Comparison of ENCODE assay signal across 10 cellular contexts in the genomic region with DNA sequence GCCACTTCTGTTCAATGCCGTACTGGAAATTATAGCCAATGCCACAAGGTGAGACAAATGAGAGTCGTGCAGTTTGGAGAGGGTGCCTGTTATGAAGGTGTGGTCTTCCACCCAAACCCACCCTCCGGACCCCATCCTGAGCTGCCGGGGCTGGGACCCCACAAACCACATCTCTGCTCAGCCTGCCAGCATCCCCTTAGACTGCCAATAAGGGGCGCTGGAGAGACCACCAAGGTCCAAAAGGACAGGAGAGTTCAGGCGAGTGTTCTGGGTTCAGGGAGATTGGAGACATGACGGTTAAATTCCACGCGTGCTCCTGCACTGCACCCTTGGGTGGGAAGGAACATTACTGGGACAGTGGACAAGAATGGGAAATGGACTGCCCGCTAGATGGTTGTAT. TPM values are rescaled to one million over a fixed set of nuclear protein-coding genes. Genes with fewer than 3 reads are reported as not detected.
A peak's percentile ranks its signal among the peaks of the same experiment; 100 is the strongest.
DNase-seq lines count a peak whose midpoint lies in the region; ATAC-seq and TF ChIP-seq lines count a peak whose summit lies in the region.
"Had no signal": no experiment of that assay in that cellular context is flagged by ENCODE, and none has a peak within 500 bp of the region (broad histone marks: within the 10 kb centered on the region; RNA-seq: fewer than 3 reads in every experiment).

No MANE protein-coding gene starts in this region.

- no peak for DNase-seq in HFF-Myc (ENCODE audit: extremely low read depth, low read depth)
- DNase-seq in astrocyte of the cerebellum (ENCODE audit: low read depth), result no peak
- peak; percentile 57 for DNase-seq in iPS-NIHi11 (ENCODE audit: low spot score)
- DNase-seq in suprapubic skin (ENCODE audit: low spot score in 2 of 2), result no peak
- no peak for DNase-seq in KG1 (lab: John Stamatoyannopoulos, UW)
- DNase-seq: activated CD4-positive, alpha-beta T cell treated with anti-CD3 and anti-CD28 coated beads, Interleukin-2, amount 50 U/mL, for 1 hour; NCI-H226; T-helper 17 cell had no signal

- H3K9me3 ChIP-seq in suprapubic skin, result no peaks in the 10 kb centered on the region

- H3K4me3 ChIP-seq in HFF-Myc (replicated peaks; ENCODE audit: low read depth, low read length) (no peak overlapping the region), astrocyte of the cerebellum (ENCODE audit: low read depth, low read length) (no peak overlapping the region), suprapubic skin (no peak overlapping the region)

- TF ChIP-seq EP300 in suprapubic skin (IDR thresholded peaks at IDR 0.05), result no peak

- H3K27ac ChIP-seq in suprapubic skin, result peak overlapping the region; percentile 31

- WGBS in suprapubic skin, result 90% methylated on average over 10 of the region's 10 CpGs

- no peaks in the 10 kb centered on the region for H3K27me3 ChIP-seq in suprapubic skin

- H3K36me3 ChIP-seq in suprapubic skin, result no peaks in the 10 kb centered on the region

- H3K4me1 ChIP-seq in suprapubic skin, result peaks cover 43% of the 10 kb centered on the region

- TF ChIP-seq POLR2A in suprapubic skin (IDR thresholded peaks at IDR 0.05), result no peak

- ATAC-seq in HG03108 (IDR thresholded peaks at IDR 0.05; ENCODE audit: unreplicated experiment) (no peak), HG03432 (IDR thresholded peaks at IDR 0.05; ENCODE audit: unreplicated experiment) (no peak)
- ATAC-seq: T-helper 17 cell had no signal

- peak; percentile 24 for TF ChIP-seq CTCF in HFF-Myc (IDR thresholded peaks at IDR 0.05; ENCODE audit: low read depth, low read length, missing control alignments)
- TF ChIP-seq CTCF in astrocyte of the cerebellum (IDR thresholded peaks at IDR 0.05; ENCODE audit: low read depth, low read length, missing control alignments), result peak; percentile 12
- TF ChIP-seq CTCF in suprapubic skin (IDR thresholded peaks at IDR 0.05), result no peak

- in situ Hi-C loops in astrocyte of the cerebellum (cut with HindIII; ENCODE audit: low sequenced_read_pairs), result no loop called here

RNA-seq across cellular contexts. Expression of a gene that starts 48.7 kb away (rescaled TPM):
- 100 to 1,000 TPM in 2 of 4 donors, 10 to 100 TPM in 2; 71.9 to 157 (median 101) TPM for total RNA-seq in suprapubic skin

Comparison
In these comparisons a context has a peak if more than half of its experiments do, and no peak if none do; other contexts are left out.
1. CTCF ChIP-seq: peak in HFF-Myc (single experiment) and astrocyte of the cerebellum (single experiment); none in suprapubic skin (0 of 2).